8 cellular contexts compared by ENCODE assay signal in the genomic region with DNA sequence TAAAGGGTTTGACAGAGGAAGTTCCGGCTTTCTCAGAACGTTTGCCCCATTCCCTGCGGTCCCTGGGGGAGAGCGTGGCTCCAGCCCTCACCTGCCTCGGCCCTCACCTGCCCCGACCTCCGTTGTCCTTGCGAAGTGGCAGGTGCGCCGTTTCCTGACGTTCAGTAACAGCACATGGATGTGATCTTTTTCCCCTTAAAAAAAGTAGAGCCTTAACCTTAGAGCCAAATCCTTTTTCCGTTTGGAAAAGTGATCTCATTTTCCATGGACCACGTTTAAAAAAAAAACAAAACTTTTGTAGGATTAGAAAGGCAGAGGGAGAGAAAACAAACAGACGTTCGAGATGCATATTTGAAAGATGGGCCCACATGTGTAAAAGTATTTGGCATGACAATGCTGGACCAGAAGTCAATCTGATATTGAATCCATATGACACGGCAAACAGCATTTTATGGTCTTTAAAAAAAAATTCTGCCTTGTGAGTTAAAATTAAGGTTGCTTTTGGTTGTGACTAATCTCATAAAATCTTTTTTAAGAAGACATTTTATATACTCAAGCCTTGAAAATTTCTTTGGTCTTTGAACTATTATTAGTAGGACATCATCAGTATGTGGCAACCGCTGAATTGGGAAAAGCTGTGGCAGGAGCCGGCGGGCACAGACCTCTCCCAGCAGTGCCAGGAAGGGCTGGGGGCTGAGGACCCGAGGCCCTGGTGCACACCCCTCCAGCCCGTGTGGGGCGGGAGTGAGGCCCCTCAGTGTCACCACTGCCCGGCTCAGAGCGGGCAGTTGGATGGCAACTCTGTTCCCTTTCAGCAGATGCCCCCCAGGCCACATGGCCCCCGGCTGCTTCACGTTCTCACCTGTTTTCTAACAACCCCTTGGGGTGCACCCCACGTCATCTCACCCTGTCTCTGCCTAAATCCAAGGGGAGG. TPM values are rescaled to one million over a fixed set of nuclear protein-coding genes. Genes with fewer than 3 reads are reported as not detected.
DNase-seq lines count a peak whose midpoint lies in the region; ATAC-seq lines count a peak whose summit lies in the region.

No MANE protein-coding gene starts in this region.

- peak overlapping the region; percentile 25 to 39 for H3K9ac ChIP-seq in duodenal mucosa (ENCODE audit: low read depth in 1 of 2, low read length in 2 of 2)

- H3K27me3 ChIP-seq in duodenal mucosa (ENCODE audit: control insufficient read depth in 1 of 2, insufficient read depth in 2 of 2, low read length in 2 of 2), result peaks cover 18 to 25% of the 10 kb centered on the region in 2 donors

- intact Hi-C loops in posterior vena cava (cut with DNase I), result no loop called here

- DNase-seq in GM04504 (ENCODE audit: low read depth) (peak; percentile 94), NCI-H1930 (lab: John Stamatoyannopoulos, UW) (peak; percentile 90 to 95), posterior vena cava (ENCODE audit: low spot score) (peak; percentile 67), pons (ENCODE audit: low spot score) (no peak), medulla oblongata (ENCODE audit: extremely low spot score) (no peak), COLO829 (ENCODE audit: low spot score) (no peak)

- ATAC-seq in GM21619 (IDR thresholded peaks at IDR 0.05; ENCODE audit: unreplicated experiment), result peak; percentile 8

- H3K4me3 ChIP-seq in duodenal mucosa (ENCODE audit: low read depth in 1 of 2, low read length in 2 of 2), result peak overlapping the region; percentile 29 to 36

- H3K9me3 ChIP-seq in duodenal mucosa (ENCODE audit: control insufficient read depth in 1 of 2, low read length in 2 of 2), result no peaks in the 10 kb centered on the region

- no peaks in the 10 kb centered on the region for H3K36me3 ChIP-seq in duodenal mucosa (ENCODE audit: control insufficient read depth in 1 of 2, insufficient read depth in 2 of 2, low read length in 2 of 2)

- H3K27ac ChIP-seq in duodenal mucosa (ENCODE audit: low read depth, low read length), result peak overlapping the region; percentile 67

- H3K4me1 ChIP-seq in duodenal mucosa (ENCODE audit: control insufficient read depth in 1 of 2, insufficient read depth in 2 of 2, low read length in 2 of 2), result peaks cover 13 to 23% of the 10 kb centered on the region in 2 donors

RNA-seq across cellular contexts. Expression of a gene that starts 42.4 kb away (rescaled TPM):
- total RNA-seq in posterior vena cava, result 10 to 100 TPM; 52.6 to 54.2 TPM

Comparison
In these comparisons a context has a peak if more than half of its experiments do, and no peak if none do; other contexts are left out.
1. DNase-seq: peak in GM04504 (single experiment), NCI-H1930 (2 of 2) and posterior vena cava (single experiment); none in pons (single experiment), medulla oblongata (single experiment) and COLO829 (single experiment).